8 cellular contexts compared by ENCODE assay signal in the genomic region with DNA sequence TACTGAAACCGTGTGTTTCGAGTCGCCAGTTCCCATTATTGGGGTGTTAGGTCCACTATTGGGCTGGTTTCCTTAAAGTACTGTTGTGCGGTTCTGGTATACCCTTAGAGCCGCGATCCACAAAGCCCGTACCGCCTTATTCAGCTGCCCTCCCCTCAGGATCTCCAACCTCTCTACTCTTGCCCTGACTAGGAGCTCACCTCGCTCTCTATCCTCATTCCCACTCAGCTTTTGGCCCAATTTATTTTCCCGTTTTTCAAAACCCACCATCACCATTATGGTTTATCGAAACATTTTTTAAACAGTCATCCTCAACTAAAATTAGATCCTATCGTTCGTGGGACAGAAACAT. TPM values are rescaled to one million over a fixed set of nuclear protein-coding genes. Genes with fewer than 3 reads are reported as not detected.
DNase-seq lines count a peak whose midpoint lies in the region; ATAC-seq and TF ChIP-seq lines count a peak whose summit lies in the region.

No MANE protein-coding gene starts in this region.

- intact Hi-C loops in PC-3 (cut with micrococcal nuclease) = loop anchor here (1.0 to 10.0 kb wide), 13 partner anchors 9 to 707 kb away; no protein-coding TSS in a partner anchor

- H2AFZ ChIP-seq in PC-3 (ENCODE audit: low read length) = peak overlapping the region; percentile 93
- no peak overlapping the region for H2AFZ ChIP-seq in trophoblast cell (ENCODE audit: insufficient read depth, low read length, poor library complexity)

- H3K79me1 ChIP-seq in trophoblast cell (ENCODE audit: low read length) = peaks cover 2% of the 10 kb centered on the region

- ATAC-seq in PC-3 (peak; percentile 1; the same call in 1 of the 2 replicates), HG03196 (IDR thresholded peaks at IDR 0.05; ENCODE audit: unreplicated experiment) (no peak)

- no peak overlapping the region for H3K23ac ChIP-seq in trophoblast cell (ENCODE audit: low read length)

- H3K9me3 ChIP-seq in PC-3 (ENCODE audit: low read length) = no peaks in the 10 kb centered on the region
- no peaks in the 10 kb centered on the region for H3K9me3 ChIP-seq in trophoblast cell (ENCODE audit: insufficient read depth, low read depth, low read length)

- H2AK5ac ChIP-seq in trophoblast cell (ENCODE audit: low read length) = no peak overlapping the region

- H3F3A ChIP-seq in PC-3 (ENCODE audit: low read length, unreplicated experiment) = no peaks in the 10 kb centered on the region

- H3K79me2 ChIP-seq in PC-3 (ENCODE audit: low read length) (peaks cover 4% of the 10 kb centered on the region; the same call in 1 of the 2 replicates), trophoblast cell (ENCODE audit: control insufficient read depth, insufficient read depth, low read length, poor library complexity) (no peaks in the 10 kb centered on the region)

- H3K4me2 ChIP-seq in PC-3 (ENCODE audit: low read length) = peak overlapping the region; percentile 94
- H3K4me2 ChIP-seq in trophoblast cell (ENCODE audit: low read length) = peak overlapping the region; percentile 86

- no peaks in the 10 kb centered on the region for H3K9me2 ChIP-seq in PC-3 (replicated peaks; ENCODE audit: low read length)

- BruUV-seq in PC-3 (replicated peaks; lab: Mats Ljungman, UMichigan) = no TSS peak

- peak; percentile 75 for DNase-seq in DMS 273 (lab: John Stamatoyannopoulos, UW; ENCODE audit: unreplicated experiment)
- DNase-seq in PC-3 = no peak
- no peak for DNase-seq in fibroblast of the aortic adventitia (ENCODE audit: low read depth)
- peak in 1 of 2 donors; percentile 13 for DNase-seq in trophoblast cell
- DNase-seq in stimulated activated CD4-positive, alpha-beta T cell treated with anti-CD3 and anti-CD28 coated beads, Interleukin-4, amount 100 ng/mL, for 24 hours = no peak
- no peak for DNase-seq in midbrain (lab: John Stamatoyannopoulos, UW)
- no peak for DNase-seq in activated effector memory CD4-positive, alpha-beta T cell treated with anti-CD3 and anti-CD28 coated beads, Interleukin-2, amount 50 U/mL, for 16 hours

- no peak overlapping the region for H4K12ac ChIP-seq in trophoblast cell (ENCODE audit: low read depth, low read length)

- H3K27ac ChIP-seq in PC-3 (ENCODE audit: low read length) (peak overlapping the region; percentile 82), trophoblast cell (ENCODE audit: low read depth, low read length) (no peak overlapping the region)

- no peak overlapping the region for H3K4ac ChIP-seq in trophoblast cell (ENCODE audit: low read depth, low read length)

- H3K18ac ChIP-seq in trophoblast cell (ENCODE audit: low read length) = no peak overlapping the region

- H3K36me3 ChIP-seq in PC-3 (ENCODE audit: low read depth, low read length) (no peaks in the 10 kb centered on the region), trophoblast cell (ENCODE audit: control insufficient read depth in 1 of 2, insufficient read depth in 2 of 2, low read length in 2 of 2) (no peaks in the 10 kb centered on the region)

- H3K9ac ChIP-seq in PC-3 (ENCODE audit: low read length) (peak overlapping the region; percentile 72), trophoblast cell (ENCODE audit: low read length) (no peak overlapping the region)

- POLR2A ChIA-PET in PC-3 (lab: Charles Lee; ENCODE audit: unreplicated experiment) = interaction anchor here (0.6 to 3.3 kb wide), 6 partner anchors 10 to 641 kb away, joined by 3 to 36 read pairs (median 6); no protein-coding TSS in a partner anchor

- H2BK120ac ChIP-seq in trophoblast cell (ENCODE audit: insufficient read depth, low read length, poor library complexity) = no peak overlapping the region

- peak overlapping the region; percentile 77 for H3K4me3 ChIP-seq in PC-3 (ENCODE audit: low read length)
- H3K4me3 ChIP-seq in fibroblast of the aortic adventitia (ENCODE audit: low read depth, low read length) = peak overlapping the region; percentile 86
- H3K4me3 ChIP-seq in trophoblast cell (ENCODE audit: low read depth, low read length) = peak overlapping the region; percentile 66

- CTCF ChIA-PET in PC-3 (lab: Charles Lee) = interaction anchor here (0.7 to 1.5 kb wide), 4 partner anchors 52 to 702 kb away, joined by 3 to 4 read pairs (median 4); no protein-coding TSS in a partner anchor

- H3K4me1 ChIP-seq in PC-3 (ENCODE audit: insufficient read depth, low read length) (peaks cover 35% of the 10 kb centered on the region), trophoblast cell (ENCODE audit: control insufficient read depth in 1 of 2, insufficient read depth in 2 of 2, low read length in 2 of 2) (peaks cover 0 to 4% of the 10 kb centered on the region in 2 experiments)

- TF ChIP-seq CTCF in PC-3 (conservative IDR thresholded peaks at IDR 0.05; ENCODE audit: low read depth, low read length) = no peak
- no peak for TF ChIP-seq CTCF in fibroblast of the aortic adventitia (IDR thresholded peaks at IDR 0.05; ENCODE audit: insufficient read depth, low read length)

- no peak overlapping the region for H2BK5ac ChIP-seq in trophoblast cell (ENCODE audit: low read depth, low read length, poor library complexity)

- no peak overlapping the region for H4K91ac ChIP-seq in trophoblast cell (ENCODE audit: low read depth, low read length)

- no peaks in the 10 kb centered on the region for H3K27me3 ChIP-seq in PC-3 (ENCODE audit: low read length)
- H3K27me3 ChIP-seq in trophoblast cell (ENCODE audit: insufficient read depth, low read length) = no peaks in the 10 kb centered on the region

- no peaks in the 10 kb centered on the region for H4K20me1 ChIP-seq in PC-3 (ENCODE audit: low read length)

- H4K8ac ChIP-seq in trophoblast cell (ENCODE audit: low read depth, low read length) = no peak overlapping the region

- no CpG with 5 or more reads among the region's 13 CpGs for whole genome bisulfite sequencing in trophoblast cell (ENCODE audit: extremely low coverage, insufficient coverage, insufficient read length)

- no peak overlapping the region for H3K14ac ChIP-seq in trophoblast cell (ENCODE audit: low read length)

- H2BK12ac ChIP-seq in trophoblast cell (ENCODE audit: low read length) = no peak overlapping the region

RNA-seq across cellular contexts. Expression of a gene that starts 0.5 kb away (rescaled TPM):
- 10.4 and 20.6 TPM in 2 replicates for total RNA-seq in PC-3 (2014; rRNA removed)
- 5.8 and 75.7 TPM in 2 replicates for total RNA-seq in fibroblast of the aortic adventitia (ENCODE audit: low replicate concordance)
- polyA plus RNA-seq in trophoblast cell (2013) = 0.57 and 0.73 TPM in 2 replicates
